In genomic region chr7:36810032-36810431, GRCh38 we compare ENCODE assay signal across 18 cellular contexts.
"Had no signal": no experiment of that assay in that cellular context is flagged by ENCODE, and none has a peak within 500 bp of the region (broad histone marks: within the 10 kb centered on the region; RNA-seq: fewer than 3 reads in every experiment).

No MANE protein-coding gene starts in this region.

- H3K36me3 Mint-ChIP-seq: IgD-negative memory B cell had no signal

- H3K4me2 ChIP-seq: KMS-11 had no signal

- H3K27ac ChIP-seq: HL-60, KMS-11, RWPE1 had no signal

- ATAC-seq: K562, PC-3 had no signal

- H3K9me3 Mint-ChIP-seq: IgD-negative memory B cell had no signal

- H3K4me3 ChIP-seq: K562 had no signal

- H3K9ac ChIP-seq: KMS-11 had no signal

- H3K27ac Mint-ChIP-seq: IgD-negative memory B cell had no signal

- DNase-seq: Kasumi-1; MM.1S; NCI-H1092 treated with DMSO at 0.1 percent for 48 hours; NCI-H1436; NCI-H187 treated with DMSO at 0.1 percent for 48 hours; NCI-H2107; NCI-H2171; NCI-H226; NCI-H510A treated with DMSO at 0.1 percent for 48 hours; NCI-H526; NK-92 treated with Interleukin-12 subunit alpha and Interleukin-12 subunit beta, amount 100 ng/mL, for 24 hours; PC-3; SHP77 had no signal

- H3K4me1 Mint-ChIP-seq: IgD-negative memory B cell had no signal

- H3K4me3 Mint-ChIP-seq: IgD-negative memory B cell had no signal
